In genomic region chr17:79925242-79925957, GRCh38 we compare ENCODE assay signal across 10 cellular contexts.
A peak's percentile ranks its signal among the peaks of the same experiment; 100 is the strongest.
DNase-seq lines count a peak whose midpoint lies in the region; TF ChIP-seq lines count a peak whose summit lies in the region.
"Had no signal": no experiment of that assay in that cellular context is flagged by ENCODE, and none has a peak within 500 bp of the region (broad histone marks: within the 10 kb centered on the region; RNA-seq: fewer than 3 reads in every experiment).

No MANE protein-coding gene starts in this region.

- 44% methylated on average over 9 of the region's 29 CpGs; no CpG with 5 or more reads in 1 of the 2 donors for WGBS in esophagus squamous epithelium, 2 donors

- peaks cover 8 to 94% (median 13%) of the 10 kb centered on the region in 4 donors for H3K27me3 ChIP-seq in esophagus squamous epithelium

- intact Hi-C loops in esophagus squamous epithelium (cut with DNase I) = no loop called here

- H3K36me3 ChIP-seq in esophagus squamous epithelium = no peaks in the 10 kb centered on the region

- H3K9me3 ChIP-seq in esophagus squamous epithelium = no peaks in the 10 kb centered on the region

- DNase-seq in DMS 273 (lab: John Stamatoyannopoulos, UW; ENCODE audit: unreplicated experiment) (peak; percentile 60), DMS 273 treated with DMSO at 0.1 percent for 48 hours (lab: John Stamatoyannopoulos, UW) (no peak), amygdala (lab: John Stamatoyannopoulos, UW) (peak in 41 of 56 donors; percentile 16 to 77 (median 51)), iris pigment epithelial cell (ENCODE audit: low read depth) (peak; percentile 41), germinal center (ENCODE audit: low spot score) (no peak), esophagus squamous epithelium (lab: John Stamatoyannopoulos, UW) (no peak), NCI-H1048 (lab: John Stamatoyannopoulos, UW) (no peak)
- DNase-seq: activated naive CD4-positive, alpha-beta T cell had no signal

- no peak for TF ChIP-seq POLR2A in esophagus squamous epithelium (IDR thresholded peaks at IDR 0.05)

- TF ChIP-seq CTCF in esophagus squamous epithelium (IDR thresholded peaks at IDR 0.05) = no peak

- H3K4me1 ChIP-seq in esophagus squamous epithelium = peaks cover 12 to 46% (median 13%) of the 10 kb centered on the region in 3 donors

- H3K4me3 ChIP-seq in esophagus squamous epithelium = no peak overlapping the region

- H3K27ac ChIP-seq in temporal lobe (ENCODE audit: low read depth, low read length) = peak overlapping the region; percentile 38
- H3K27ac ChIP-seq in esophagus squamous epithelium = no peak overlapping the region
- H3K27ac ChIP-seq: 22Rv1 had no signal

Comparison
In these comparisons a context has a peak if more than half of its experiments do, and no peak if none do; other contexts are left out.
1. DNase-seq: peak in DMS 273 (single experiment), amygdala (41 of 56) and iris pigment epithelial cell (single experiment); none in DMS 273 treated with DMSO at 0.1 percent for 48 hours (single experiment), germinal center (single experiment), esophagus squamous epithelium (single experiment) and NCI-H1048 (single experiment).